Comparison of ENCODE assay signal across 8 cellular contexts in the genomic region with DNA sequence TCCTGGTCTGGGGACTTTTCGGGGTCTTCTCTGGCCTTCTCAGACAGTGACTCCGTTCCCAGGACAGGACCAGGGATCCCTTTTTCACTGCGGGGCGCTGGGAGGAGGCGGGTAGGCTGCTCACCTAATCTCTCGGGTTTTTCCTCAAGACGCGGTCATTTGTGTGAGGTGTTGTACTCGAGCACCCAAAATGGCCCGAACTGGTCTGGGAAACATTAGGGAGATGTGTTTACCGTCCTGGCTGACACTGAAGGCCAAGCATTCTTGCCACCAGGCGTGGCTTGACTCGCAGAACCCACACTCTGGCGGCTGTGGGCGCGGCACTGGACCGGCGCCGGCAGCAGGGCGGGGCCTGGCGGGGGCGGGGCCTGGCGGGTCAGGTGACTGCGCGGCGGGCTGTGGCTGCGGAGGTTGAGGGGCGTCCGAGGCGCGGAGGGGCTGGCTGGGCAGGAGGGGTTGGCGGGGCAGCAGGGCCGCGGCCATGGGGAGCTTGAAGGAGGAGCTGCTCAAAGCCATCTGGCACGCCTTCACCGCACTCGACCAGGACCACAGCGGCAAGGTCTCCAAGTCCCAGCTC. TPM values are rescaled to one million over a fixed set of nuclear protein-coding genes. Genes with fewer than 3 reads are reported as not detected.
A peak's percentile ranks its signal among the peaks of the same experiment; 100 is the strongest.
DNase-seq lines count a peak whose midpoint lies in the region; ATAC-seq and TF ChIP-seq lines count a peak whose summit lies in the region.

TSS of gene SWAP70 (plus strand) at position 379 of the 577 bp plus-strand sequence. CDS start at position 482, 103 bp downstream.

- TF ChIP-seq EP300 in suprapubic skin (IDR thresholded peaks at IDR 0.05) = no peak

- peak in 1 of 2 donors; percentile 62 for TF ChIP-seq POLR2A in suprapubic skin (IDR thresholded peaks at IDR 0.05)

- DNase-seq in DMS53 (lab: John Stamatoyannopoulos, UW) (peak; percentile 87), SJCRH30 (peak; percentile 87 to 90), globus pallidus (ENCODE audit: low spot score) (peak; percentile 75), omental fat pad (ENCODE audit: low spot score) (peak; percentile 77), suprapubic skin (ENCODE audit: low spot score in 2 of 2) (peak; percentile 94)
- DNase-seq in activated naive CD4-positive, alpha-beta T cell treated with anti-CD3 and anti-CD28 coated beads, Interleukin-2, amount 10 ng/mL, durations not matched to agents 7 days and 5 days = peak; percentile 83

- no peak within 1 kb of the TSS for H3K27ac Mint-ChIP-seq in activated naive CD4-positive, alpha-beta T cell treated with anti-CD3 and anti-CD28 coated beads, Interleukin-2, amount 10 ng/mL, durations not matched to agents 7 days and 5 days

- H3K4me3 Mint-ChIP-seq in activated naive CD4-positive, alpha-beta T cell treated with anti-CD3 and anti-CD28 coated beads, Interleukin-2, amount 10 ng/mL, durations not matched to agents 7 days and 5 days = peak within 1 kb of the TSS; percentile 82

- peak within 1 kb of the TSS; percentile 82 for H3K9ac ChIP-seq in HUES6 (ENCODE audit: low read length)

- H3K9me3 ChIP-seq in HUES6 (ENCODE audit: control insufficient read depth, insufficient read depth, low read depth, low read length) (peaks cover 2% of the 10 kb centered on the region; the same call in 1 of the 2 replicates), SJCRH30 (replicated peaks) (peaks cover 15% of the 10 kb centered on the region), suprapubic skin (no peaks in the 10 kb centered on the region)

- H3K36me3 ChIP-seq in HUES6 (ENCODE audit: control insufficient read depth, insufficient read depth, low read length) = 0 out of 2 replicates have a peak, but pooled peaks cover 4% of the 10 kb centered on the region
- no peaks in the 10 kb centered on the region; the same call in 1 of the 2 replicates for H3K36me3 ChIP-seq in SJCRH30
- H3K36me3 ChIP-seq in suprapubic skin = no peaks in the 10 kb centered on the region

- CTCF ChIA-PET in activated naive CD4-positive, alpha-beta T cell treated with anti-CD3 and anti-CD28 coated beads, Interleukin-2, amount 10 ng/mL, durations not matched to agents 7 days and 5 days (lab: Charles Lee) = interaction anchor here (1.5 kb wide), 1 partner anchor 86 kb away, joined by 3 read pairs; no protein-coding TSS in a partner anchor

- TF ChIP-seq CTCF in omental fat pad (IDR thresholded peaks at IDR 0.05) (no peak), suprapubic skin (IDR thresholded peaks at IDR 0.05) (peak; percentile 47)

- H3K27ac ChIP-seq in HUES6 (ENCODE audit: low read depth, low read length) (peak within 1 kb of the TSS; percentile 64; the same call in 1 of the 2 replicates), SJCRH30 (peak within 1 kb of the TSS; percentile 57), suprapubic skin (peak within 1 kb of the TSS; percentile 96)

- H3K36me3 Mint-ChIP-seq in activated naive CD4-positive, alpha-beta T cell treated with anti-CD3 and anti-CD28 coated beads, Interleukin-2, amount 10 ng/mL, durations not matched to agents 7 days and 5 days = peaks cover 12% of the 10 kb centered on the region

- no peaks in the 10 kb centered on the region for H3K27me3 ChIP-seq in HUES6 (ENCODE audit: control insufficient read depth, insufficient read depth, low read length)
- no peaks in the 10 kb centered on the region for H3K27me3 ChIP-seq in SJCRH30
- no peaks in the 10 kb centered on the region for H3K27me3 ChIP-seq in suprapubic skin

- H3K9me3 Mint-ChIP-seq in activated naive CD4-positive, alpha-beta T cell treated with anti-CD3 and anti-CD28 coated beads, Interleukin-2, amount 10 ng/mL, durations not matched to agents 7 days and 5 days = peaks cover 14% of the 10 kb centered on the region

- H3K4me3 ChIP-seq in HUES6 (ENCODE audit: low read depth, low read length) (peak within 1 kb of the TSS; percentile 97), SJCRH30 (peak within 1 kb of the TSS; percentile 82), suprapubic skin (peak within 1 kb of the TSS; percentile 78)

- ATAC-seq in GM21447 (IDR thresholded peaks at IDR 0.05; ENCODE audit: unreplicated experiment) = peak; percentile 74
- peak; percentile 96 for ATAC-seq in omental fat pad (ENCODE audit: low FRiP score)

- H3K27me3 Mint-ChIP-seq in activated naive CD4-positive, alpha-beta T cell treated with anti-CD3 and anti-CD28 coated beads, Interleukin-2, amount 10 ng/mL, durations not matched to agents 7 days and 5 days = peaks cover 55% of the 10 kb centered on the region

- H3K4me1 Mint-ChIP-seq in activated naive CD4-positive, alpha-beta T cell treated with anti-CD3 and anti-CD28 coated beads, Interleukin-2, amount 10 ng/mL, durations not matched to agents 7 days and 5 days = peaks cover 22% of the 10 kb centered on the region

- H3K4me1 ChIP-seq in HUES6 (ENCODE audit: control insufficient read depth, insufficient read depth, low read length) = 0 out of 2 replicates have a peak, but pooled peaks cover 3% of the 10 kb centered on the region
- H3K4me1 ChIP-seq in SJCRH30 = no peaks in the 10 kb centered on the region
- H3K4me1 ChIP-seq in suprapubic skin = peaks cover 21% of the 10 kb centered on the region

- 3% methylated on average over 7 of the region's 38 CpGs for WGBS in suprapubic skin

RNA-seq across cellular contexts. Expression of gene SWAP70, which starts in this region (rescaled TPM):
- 25.3 and 25.4 TPM in 2 replicates for total RNA-seq in SJCRH30 (2014; rRNA removed; shearing (Covaris generic))
- total RNA-seq in omental fat pad (10 to 100 TPM; 35.6 to 81.7 (median 61.0) TPM), suprapubic skin (10 to 100 TPM; 27.6 to 64.9 (median 35.8) TPM)

Comparison
In these comparisons a context has a peak if more than half of its experiments do, and no peak if none do; other contexts are left out.
1. Peak in every context shown above with its lines: DNase-seq, ATAC-seq, H3K4me3 ChIP-seq and H3K27ac ChIP-seq.
2. CTCF ChIP-seq: peak in suprapubic skin (2 of 2); none in omental fat pad (0 of 3).